In genomic region chr10:98460837-98461499, GRCh38 we compare ENCODE assay signal across 9 cellular contexts. TPM values are rescaled to one million over a fixed set of nuclear protein-coding genes. Genes with fewer than 3 reads are reported as not detected.
DNase-seq lines count a peak whose midpoint lies in the region; ATAC-seq and TF ChIP-seq lines count a peak whose summit lies in the region.
"Had no signal": no experiment of that assay in that cellular context is flagged by ENCODE, and none has a peak within 500 bp of the region (broad histone marks: within the 10 kb centered on the region; RNA-seq: fewer than 3 reads in every experiment).

No MANE protein-coding gene starts in this region.

- TF ChIP-seq CTCF in type B pancreatic cell (conservative IDR thresholded peaks at IDR 0.05), result no peak
- TF ChIP-seq CTCF in GM20000 (IDR thresholded peaks at IDR 0.05; ENCODE audit: extremely low read depth, missing control alignments), result no peak

- H3K9me3 Mint-ChIP-seq in type B pancreatic cell, result no peaks in the 10 kb centered on the region
- H3K9me3 Mint-ChIP-seq: activated CD4-positive, alpha-beta T cell treated with anti-CD3 and anti-CD28 coated beads, Interleukin-2, amount 10 ng/mL, durations not matched to agents 7 days and 5 days had no signal

- H3K4me3 Mint-ChIP-seq in type B pancreatic cell, result peak overlapping the region; percentile 12
- H3K4me3 Mint-ChIP-seq: activated CD4-positive, alpha-beta T cell treated with anti-CD3 and anti-CD28 coated beads, Interleukin-2, amount 10 ng/mL, durations not matched to agents 7 days and 5 days had no signal

- ATAC-seq in GM18867 (IDR thresholded peaks at IDR 0.05; ENCODE audit: unreplicated experiment), result no peak

- no peaks in the 10 kb centered on the region for H3K36me3 Mint-ChIP-seq in type B pancreatic cell

- DNase-seq in NCI-H146 (lab: John Stamatoyannopoulos, UW) (peak; percentile 11), NCI-H146 treated with DMSO at 0.1 percent for 48 hours (lab: John Stamatoyannopoulos, UW; ENCODE audit: unreplicated experiment) (no peak), amniotic epithelial cell (ENCODE audit: low read depth) (peak; percentile 96), inferior parietal cortex (ENCODE audit: extremely low spot score) (peak; percentile 19), type B pancreatic cell (ENCODE audit: extremely low spot score, unreplicated experiment) (no peak), GM20000 (ENCODE audit: low spot score) (no peak), amygdala (lab: John Stamatoyannopoulos, UW) (no peak)
- DNase-seq: activated CD4-positive, alpha-beta T cell treated with anti-CD3 and anti-CD28 coated beads, Interleukin-2, amount 10 ng/mL, durations not matched to agents 7 days and 5 days had no signal

- H3K4me1 Mint-ChIP-seq in type B pancreatic cell (ENCODE audit: unreplicated experiment), result peaks cover 28% of the 10 kb centered on the region
- H3K4me1 Mint-ChIP-seq: activated CD4-positive, alpha-beta T cell treated with anti-CD3 and anti-CD28 coated beads, Interleukin-2, amount 10 ng/mL, durations not matched to agents 7 days and 5 days had no signal

- peaks cover 11% of the 10 kb centered on the region for H3K27me3 Mint-ChIP-seq in type B pancreatic cell

- peak overlapping the region; percentile 91 for H3K27ac Mint-ChIP-seq in type B pancreatic cell
- H3K27ac Mint-ChIP-seq: activated CD4-positive, alpha-beta T cell treated with anti-CD3 and anti-CD28 coated beads, Interleukin-2, amount 10 ng/mL, durations not matched to agents 7 days and 5 days had no signal

RNA-seq across cellular contexts. Expression of gene HPS1, which starts 14.2 kb away (rescaled TPM):
- 60.5 and 72.4 TPM in 2 replicates for total RNA-seq in type B pancreatic cell (ENCODE audit: low replicate concordance)

RNA-seq across cellular contexts. Expression of gene PYROXD2, which starts 46.0 kb away (rescaled TPM):
- 6.1 and 14.9 TPM in 2 replicates for total RNA-seq in type B pancreatic cell (ENCODE audit: low replicate concordance)

Comparison
In these comparisons a context has a peak if more than half of its experiments do, and no peak if none do; other contexts are left out.
1. DNase-seq: peak in NCI-H146 (single experiment), amniotic epithelial cell (single experiment) and inferior parietal cortex (single experiment); none in NCI-H146 treated with DMSO at 0.1 percent for 48 hours (single experiment), type B pancreatic cell (single experiment), GM20000 (single experiment) and amygdala (0 of 56).